ENCODE assay signal across 16 cellular contexts in the genomic region with DNA sequence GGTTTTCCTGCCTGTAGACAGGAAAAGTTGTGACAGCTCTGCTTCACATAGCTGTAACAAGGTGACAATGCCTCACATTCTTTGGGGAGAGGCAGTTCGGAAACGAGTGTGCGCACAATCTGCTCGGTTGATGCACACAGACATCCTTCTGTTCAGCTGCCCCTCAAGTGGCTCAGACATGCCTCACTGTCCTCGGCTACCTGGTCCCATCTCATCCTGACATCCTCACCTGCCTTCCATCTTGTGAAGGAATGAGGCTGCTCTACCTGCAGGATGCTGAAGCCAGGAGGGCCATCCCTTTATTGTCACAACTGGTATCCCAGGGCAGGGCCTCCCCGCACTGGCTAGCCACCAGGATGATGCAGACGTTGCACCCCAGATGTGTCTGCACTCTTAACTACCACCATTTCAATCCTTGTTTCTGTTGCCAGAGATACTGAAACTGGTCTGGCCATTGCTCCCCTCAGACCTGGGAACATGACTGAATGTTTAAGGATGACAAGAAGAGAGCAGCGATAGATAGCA. TPM values are rescaled to one million over a fixed set of nuclear protein-coding genes. Genes with fewer than 3 reads are reported as not detected.
DNase-seq lines count a peak whose midpoint lies in the region; ATAC-seq, FAIRE-seq and TF ChIP-seq lines count a peak whose summit lies in the region.
"Had no signal": no experiment of that assay in that cellular context is flagged by ENCODE, and none has a peak within 500 bp of the region (broad histone marks: within the 10 kb centered on the region; RNA-seq: fewer than 3 reads in every experiment).

No MANE protein-coding gene starts in this region.

- RAD21 ChIA-PET in GM12878 (lab: Charles Lee; ENCODE audit: unreplicated experiment): no interaction called here

- peaks cover 24% of the 10 kb centered on the region for H3K36me3 Mint-ChIP-seq in chondrocyte (ENCODE audit: low read depth)

- CTCF ChIA-PET in HepG2 (lab: Yijun Ruan, JAX; ENCODE audit: low intra/inter-chr PET ratio, low total read pairs) (no interaction called here), GM12878 (lab: Yijun Ruan, JAX) (no interaction called here)

- SMC1A ChIA-PET in GM12878 (lab: Charles Lee; ENCODE audit: uncharacterized antibody, unreplicated experiment): no interaction called here

- H3K4me3 ChIP-seq in HepG2 (replicated peaks in 1 of 3; ENCODE audit: insufficient read depth in 1 of 3, low read depth in 2 of 3, low read length in 3 of 3) (no peak overlapping the region), right lobe of liver (no peak overlapping the region), GM12878 (no peak overlapping the region), Peyer's patch (no peak overlapping the region)

- TF ChIP-seq RAD21 in HepG2 (CRISPR knock-in tag; IDR thresholded peaks at IDR 0.05) (no peak), GM12878 (IDR thresholded peaks at IDR 0.05; ENCODE audit: insufficient read depth, low read depth, low read length) (no peak)

- H3K27ac ChIP-seq in HepG2 (ENCODE audit: extremely low read length, insufficient read depth, low read length) (no peak overlapping the region), right lobe of liver (no peak overlapping the region), GM12878 (ENCODE audit: control insufficient read depth, insufficient read depth) (no peak overlapping the region), Peyer's patch (no peak overlapping the region)

- POLR2A ChIA-PET in HepG2 (lab: Yijun Ruan, JAX) (no interaction called here), GM12878 (lab: Charles Lee) (no interaction called here)

- FAIRE-seq in HepG2 (lab: Jason Lieb, UNC) (no peak), GM12878 (lab: Jason Lieb, UNC) (no peak)
- FAIRE-seq: A204.1, GM19239 had no signal

- H4K20me1 ChIP-seq in HepG2 (ENCODE audit: insufficient read depth, low read length) (no peaks in the 10 kb centered on the region), GM12878 (ENCODE audit: control insufficient read depth, insufficient read depth) (no peaks in the 10 kb centered on the region; the same call in 1 of the 2 replicates)

- H3K4me3 Mint-ChIP-seq in chondrocyte (ENCODE audit: unreplicated experiment): no peak overlapping the region
- H3K4me3 Mint-ChIP-seq: B cell; CD4-positive, alpha-beta T cell; HFFc6 had no signal

- ATAC-seq in HepG2 (no peak), right lobe of liver (no peak), GM12878 (no peak), HG03175 (IDR thresholded peaks at IDR 0.05; ENCODE audit: unreplicated experiment) (no peak)

- peaks cover 3% of the 10 kb centered on the region for H3K4me1 Mint-ChIP-seq in chondrocyte (ENCODE audit: low read depth)
- H3K4me1 Mint-ChIP-seq: B cell had no signal

- H3K9ac ChIP-seq in HepG2 (ENCODE audit: insufficient read depth, low read depth, low read length) (no peak overlapping the region), GM12878 (ENCODE audit: control insufficient read depth, insufficient read depth, low read length) (no peak overlapping the region)

- BruUV-seq in HepG2 (replicated peaks; lab: Mats Ljungman, UMichigan) (no TSS peak), GM12878 (replicated peaks; lab: Mats Ljungman, UMichigan) (no TSS peak)

- no peaks in the 10 kb centered on the region for H3K27me3 Mint-ChIP-seq in chondrocyte (ENCODE audit: low read depth)
- H3K27me3 Mint-ChIP-seq: B cell; CD4-positive, alpha-beta T cell had no signal

- H2AFZ ChIP-seq in HepG2 (ENCODE audit: low read length): no peak overlapping the region
- H2AFZ ChIP-seq in GM12878 (ENCODE audit: control insufficient read depth, low read depth, low read length): no peak overlapping the region

- no peaks in the 10 kb centered on the region for H3K79me2 ChIP-seq in HepG2 (ENCODE audit: insufficient read depth, low read length)
- no peaks in the 10 kb centered on the region for H3K79me2 ChIP-seq in GM12878 (ENCODE audit: control insufficient read depth, insufficient read depth, low read length)

- 82% methylated on average over 8 of the region's 8 CpGs for WGBS in HepG2 (ENCODE audit: low lambda C conversion rate)
- 75% methylated on average over 6 of the region's 8 CpGs for WGBS in right lobe of liver (ENCODE audit: insufficient coverage, low coverage, low lambda C conversion rate, missing lambda C conversion rate)
- 90% methylated on average over 8 of the region's 8 CpGs for WGBS in GM12878 (ENCODE audit: insufficient coverage, insufficient replicate concordance, low lambda C conversion rate, missing lambda C conversion rate)

- TF ChIP-seq EP300 in HepG2 (IDR thresholded peaks at IDR 0.05; ENCODE audit: low read depth in 2 of 2, low read length in 2 of 2) (no peak), HepG2 (CRISPR knock-in tag; IDR thresholded peaks at IDR 0.05; ENCODE audit: borderline replicate concordance) (no peak), GM12878 (IDR thresholded peaks at IDR 0.05; ENCODE audit: borderline replicate concordance in 1 of 2, control insufficient read depth in 1 of 2, low read depth in 2 of 2, low read length in 2 of 2) (no peak)

- TF ChIP-seq POLR2A in HepG2 (IDR thresholded peaks at IDR 0.05; ENCODE audit: insufficient read depth in 1 of 2, low read depth in 2 of 2, low read length in 2 of 2) (no peak), right lobe of liver (IDR thresholded peaks at IDR 0.05) (no peak), GM12878 (IDR thresholded peaks at IDR 0.05; ENCODE audit: low read depth, low read length) (peak; percentile 60), Peyer's patch (IDR thresholded peaks at IDR 0.05) (no peak)

- H3K27me3 ChIP-seq in HepG2 (ENCODE audit: control insufficient read depth in 1 of 2, insufficient read depth in 2 of 2, low read length in 2 of 2): peaks cover 0 to under 1% of the 10 kb centered on the region in 2 experiments; a peak in 1 of 5 replicates
- no peaks in the 10 kb centered on the region for H3K27me3 ChIP-seq in right lobe of liver
- H3K27me3 ChIP-seq in GM12878 (replicated peaks in 1 of 2; ENCODE audit: control insufficient read depth in 2 of 2, insufficient read depth in 2 of 2, low read length in 1 of 2): no peaks in the 10 kb centered on the region
- no peaks in the 10 kb centered on the region for H3K27me3 ChIP-seq in Peyer's patch

- no peak overlapping the region for H3K27ac Mint-ChIP-seq in chondrocyte (ENCODE audit: unreplicated experiment)
- H3K27ac Mint-ChIP-seq: B cell; CD4-positive, alpha-beta T cell; HFFc6 had no signal

- TF ChIP-seq CTCF in HepG2 (CRISPR knock-in tag; IDR thresholded peaks at IDR 0.05) (no peak), right lobe of liver (IDR thresholded peaks at IDR 0.05) (no peak), GM12878 (IDR thresholded peaks at IDR 0.05 in 2 of 3, conservative IDR thresholded peaks at IDR 0.05 in 1 of 3; ENCODE audit: control insufficient read depth in 2 of 3, extremely low read depth in 1 of 3, insufficient read depth in 1 of 3, low read depth in 3 of 3, low read length in 3 of 3) (no peak), Peyer's patch (IDR thresholded peaks at IDR 0.05) (no peak), chondrocyte (IDR thresholded peaks at IDR 0.05) (no peak)

- intact Hi-C loops in HepG2 (cut with micrococcal nuclease; ENCODE audit: unreplicated experiment): loop anchor here (5.0 kb wide), 1 partner anchor 163 kb away; the partner anchor contains the start of gene TOPBP1
- intact Hi-C loops in right lobe of liver (cut with DNase I): no loop called here
- intact Hi-C loops in GM12878 (cut with micrococcal nuclease; ENCODE audit: unreplicated experiment): no loop called here

- peaks cover 10 to 23% of the 10 kb centered on the region in 2 experiments for H3K36me3 ChIP-seq in HepG2 (replicated peaks in 1 of 2; ENCODE audit: control insufficient read depth in 1 of 2, insufficient read depth in 2 of 2, low read length in 2 of 2)
- peaks cover 0 to 23% (median 10%) of the 10 kb centered on the region in 4 donors for H3K36me3 ChIP-seq in right lobe of liver
- peaks cover 14 to 18% of the 10 kb centered on the region in 2 experiments for H3K36me3 ChIP-seq in GM12878 (ENCODE audit: control insufficient read depth in 2 of 2, insufficient read depth in 2 of 2, low read length in 1 of 2)
- H3K36me3 ChIP-seq in Peyer's patch: peaks cover 0 to 34% (median 0%) of the 10 kb centered on the region in 3 donors

- in situ Hi-C loops in HepG2 (cut with HindIII; ENCODE audit: extremely low pct_ligation_motif_present, low pct_unique_long_range_greater_than_20kb) (loop anchor here (5.0 kb wide), 1 partner anchor 163 kb away; the partner anchor contains the start of gene TOPBP1), GM12878 (cut with MboI) (loop anchor here (5.0 to 10.0 kb wide), 2 partner anchors 97 to 390 kb away; no protein-coding TSS in a partner anchor)

- DNase-seq in HepG2 (ENCODE audit: low spot score) (no peak), right lobe of liver (no peak), GM12878 (ENCODE audit: low read depth, low spot score) (no peak), islet precursor cell (peak; percentile 32), Peyer's patch (no peak), chondrocyte (ENCODE audit: low spot score) (no peak)
- DNase-seq: C1 segment of cervical spinal cord; Calu3; CD4-positive, alpha-beta T cell; DMS 273 treated with DMSO at 0.1 percent for 48 hours; HCEC 1CT; HFFc6 had no signal

- H3K4me1 ChIP-seq in HepG2 (ENCODE audit: insufficient read depth, low read length) (0 out of 2 replicates have a peak, but pooled peaks cover 5% of the 10 kb centered on the region), right lobe of liver (no peaks in the 10 kb centered on the region), GM12878 (ENCODE audit: control insufficient read depth, insufficient read depth, low read length) (no peaks in the 10 kb centered on the region), Peyer's patch (no peaks in the 10 kb centered on the region)

- no peaks in the 10 kb centered on the region for H3K9me3 Mint-ChIP-seq in chondrocyte (ENCODE audit: low read depth)
- H3K9me3 Mint-ChIP-seq: CD4-positive, alpha-beta T cell; HFFc6 had no signal

- H3K4me2 ChIP-seq in HepG2 (ENCODE audit: low read depth, low read length) (no peak overlapping the region), GM12878 (ENCODE audit: control insufficient read depth, insufficient read depth) (no peak overlapping the region)

- H3K9me3 ChIP-seq in HepG2 (ENCODE audit: low read length) (no peaks in the 10 kb centered on the region), right lobe of liver (no peaks in the 10 kb centered on the region), GM12878 (replicated peaks; ENCODE audit: control insufficient read depth, insufficient read depth, low read length) (no peaks in the 10 kb centered on the region), Peyer's patch (no peaks in the 10 kb centered on the region)

RNA-seq across cellular contexts. Expression of gene SRPRB, which starts 19.4 kb away (rescaled TPM):
- total RNA-seq in HepG2 (2016; rRNA removed; fragmentation: Illumina TruSeq; extraction: Trizol) (60.7 and 111 TPM in 2 replicates), right lobe of liver (10 to 100 TPM; 48.1 to 78.5 (median 56.4) TPM), GM12878 (2014; rRNA removed) (45.5 and 46.9 TPM in 2 replicates), GM12878 (2014; rRNA removed; fragmentation: Illumina TruSeq; extraction: Trizol) (37.6 and 43.0 TPM in 2 replicates), GM12878 (2021) (63.0 and 65.1 TPM in 2 replicates), Peyer's patch (10 to 100 TPM in 2 of 4 donors, 1 to 10 TPM in 2; 5.0 to 15.6 (median 10.1) TPM), chondrocyte (94.0 to 122 TPM (median 99.3 TPM) in 3 replicates)
- total RNA-seq in HepG2 (2016; cell fraction: cytosol; rRNA removed; fragmentation: Illumina TruSeq; extraction: Trizol; ENCODE audit: low read depth): 13.8 TPM in 2 replicates
- total RNA-seq in HepG2 (2016; cell fraction: insoluble cytoplasmic fraction; rRNA removed; fragmentation: Illumina TruSeq; extraction: Trizol): 69.0 and 109 TPM in 2 replicates
- total RNA-seq in HepG2 (2016; cell fraction: membrane; rRNA removed; fragmentation: Illumina TruSeq; extraction: Trizol): 24.3 and 25.9 TPM in 2 replicates
- total RNA-seq in HepG2 (2016; cell fraction: nucleus; rRNA removed; fragmentation: Illumina TruSeq; extraction: Trizol): 90.1 and 90.9 TPM in 2 replicates
- polyA plus RNA-seq in HepG2 (2011; rRNA removed) (41.0 and 41.5 TPM in 2 replicates), GM12878 (2011; rRNA removed) (45.2 and 45.6 TPM in 2 replicates), GM12878 (2014; fragmentation: Illumina TruSeq; extraction: Trizol) (42.4 and 46.3 TPM in 2 replicates), GM12878 (2014; fragmentation: Nextera tagmentation; extraction: Ambion mirVana) (10 to 100 TPM; 30.6 to 39.1 TPM), GM12878 (2014; rRNA removed) (56.1 and 60.2 TPM in 2 replicates), GM12878 (2016; fragmentation: Nextera tagmentation; extraction: Ambion mirVana) (100 to 1,000 TPM in 1 of 2 experiments, 10 to 100 TPM in 1; 93.7 to 107 TPM)
- polyA plus RNA-seq in HepG2 (2011; cell fraction: cytosol; rRNA removed): 39.0 and 39.5 TPM in 2 replicates
- polyA plus RNA-seq in HepG2 (2011; cell fraction: nucleus; rRNA removed): 22.7 and 31.2 TPM in 2 replicates
- polyA plus RNA-seq in HepG2 (2012): 41.6 and 50.2 TPM in 2 replicates
- polyA plus RNA-seq in HepG2 (2016; cell fraction: cytosol; fragmentation: Illumina TruSeq; extraction: Trizol; ENCODE audit: low read depth): 13.4 and 13.9 TPM in 2 replicates
- 53.6 and 54.8 TPM in 2 replicates for polyA plus RNA-seq in HepG2 (2016; cell fraction: insoluble cytoplasmic fraction; fragmentation: Illumina TruSeq; extraction: Trizol; ENCODE audit: low read depth)
- polyA plus RNA-seq in HepG2 (2016; cell fraction: membrane; fragmentation: Illumina TruSeq; extraction: Trizol; ENCODE audit: low read depth): 13.7 and 13.9 TPM in 2 replicates
- polyA plus RNA-seq in HepG2 (2016; cell fraction: nucleus; fragmentation: Illumina TruSeq; extraction: Trizol; ENCODE audit: insufficient read depth, low read depth): 105 and 106 TPM in 2 replicates
- 50.3 and 91.3 TPM in 2 replicates for polyA minus RNA-seq in HepG2 (2011; rRNA and poly(A)+ RNA removed; ENCODE audit: low replicate concordance)
- polyA minus RNA-seq in HepG2 (2011; cell fraction: cytosol; rRNA and poly(A)+ RNA removed): 52.6 and 69.3 TPM in 2 replicates
- 42.2 and 44.8 TPM in 2 replicates for polyA minus RNA-seq in HepG2 (2011; cell fraction: nucleus; rRNA and poly(A)+ RNA removed)
- 40.0 and 42.4 TPM in 2 replicates for total RNA-seq in GM12878 (2013; cell fraction: nucleolus; rRNA removed)
- 23.8 TPM for polyA plus RNA-seq in GM12878 (2011; ENCODE audit: low read depth)
- polyA plus RNA-seq in GM12878 (2011; cell fraction: cytosol; rRNA removed): 37.1 and 59.6 TPM in 2 replicates
- 35.1 and 46.4 TPM in 2 replicates for polyA plus RNA-seq in GM12878 (2011; cell fraction: nucleus; rRNA removed)
- 31.6 and 39.6 TPM in 2 replicates for polyA plus RNA-seq in GM12878 (2012)
- polyA minus RNA-seq in GM12878 (2011; rRNA and poly(A)+ RNA removed): 48.5 and 79.9 TPM in 2 replicates
- 48.1 and 65.5 TPM in 2 replicates for polyA minus RNA-seq in GM12878 (2011; cell fraction: cytosol; rRNA and poly(A)+ RNA removed)
- 20.3 and 27.9 TPM in 2 replicates for polyA minus RNA-seq in GM12878 (2011; cell fraction: nucleus; rRNA and poly(A)+ RNA removed)

Comparison
In these comparisons a context has a peak if more than half of its experiments do, and no peak if none do; other contexts are left out.
1. Of the 75 proteins assayed by ChIP-seq in both HepG2 and GM12878: peak only in HepG2: none; only in GM12878: POLR2A; in both: none; in neither: 74.